8 cellular contexts compared by ENCODE assay signal in the genomic region with DNA sequence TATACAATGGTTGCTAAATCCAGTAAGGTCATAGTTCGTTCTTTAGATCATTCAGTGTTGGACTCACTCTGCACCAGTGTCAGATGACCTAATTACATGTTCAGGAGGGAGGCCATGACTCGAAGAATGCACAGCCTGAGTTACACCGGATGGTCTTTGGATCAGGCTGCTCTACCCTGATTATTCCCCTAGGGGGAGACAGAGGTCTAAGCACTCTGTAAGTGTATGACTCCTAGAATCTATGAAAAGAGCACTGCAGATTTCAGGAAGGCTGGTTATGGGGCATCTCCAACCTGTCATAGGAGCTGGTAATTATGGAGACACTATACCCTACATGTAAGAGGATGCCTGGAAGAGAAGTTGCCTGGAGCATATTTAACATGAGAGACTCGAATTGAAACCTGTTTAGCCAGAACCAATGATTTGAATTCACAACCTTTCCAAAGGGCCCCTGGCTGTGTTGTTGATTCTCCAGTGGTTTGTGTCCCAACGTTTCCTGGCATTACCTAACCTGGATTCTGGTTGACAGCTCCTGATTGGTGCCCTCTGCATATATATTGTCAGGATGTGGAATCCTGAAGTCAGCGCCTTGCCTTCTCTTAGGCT. TPM values are rescaled to one million over a fixed set of nuclear protein-coding genes. Genes with fewer than 3 reads are reported as not detected.
DNase-seq lines count a peak whose midpoint lies in the region; ATAC-seq, FAIRE-seq and TF ChIP-seq lines count a peak whose summit lies in the region.

A gene with protein sequence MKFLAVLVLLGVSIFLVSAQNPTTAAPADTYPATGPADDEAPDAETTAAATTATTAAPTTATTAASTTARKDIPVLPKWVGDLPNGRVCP (plus strand): TSS at position 584 of the 606 bp plus-strand sequence. CDS start 67 bp downstream, outside the sequence.

- H3K4me2 ChIP-seq in astrocyte (ENCODE audit: low read length), result no peak within 1 kb of the TSS

- H3K4me3 ChIP-seq in astrocyte (ENCODE audit: insufficient read depth, low read depth, low read length), result no peak within 1 kb of the TSS

- ATAC-seq in HG02938 (IDR thresholded peaks at IDR 0.05; ENCODE audit: unreplicated experiment) (peak; percentile 93), T-helper 17 cell (peak; percentile 100)

- no peak within 1 kb of the TSS for H3K27ac ChIP-seq in astrocyte (ENCODE audit: low read depth, low read length)

- H3K36me3 Mint-ChIP-seq in T-helper 17 cell (ENCODE audit: low read depth) (no peaks in the 10 kb centered on the region), astrocyte (ENCODE audit: low read depth, unreplicated experiment) (no peaks in the 10 kb centered on the region)

- H3K4me1 ChIP-seq in astrocyte (ENCODE audit: insufficient read depth, low read length), result no peaks in the 10 kb centered on the region

- no peaks in the 10 kb centered on the region for H3K27me3 ChIP-seq in astrocyte (ENCODE audit: insufficient read depth, low read length)

- DNase-seq in NK-92 treated with Interleukin-12 subunit alpha and Interleukin-12 subunit beta, amount 100 ng/mL, for 24 hours (lab: John Stamatoyannopoulos, UW), result peak; percentile 7
- DNase-seq in NK-92 (lab: John Stamatoyannopoulos, UW; ENCODE audit: unreplicated experiment) (no peak), NCI-H1694 (lab: John Stamatoyannopoulos, UW) (peak; percentile 65), T-helper 17 cell (peak; percentile 14 to 69 (median 25)), astrocyte (ENCODE audit: low read depth) (peak; percentile 26), islet precursor cell (peak; percentile 93)
- peak; percentile 60 to 61 for DNase-seq in stimulated activated CD4-positive, alpha-beta T cell treated with anti-CD3 and anti-CD28 coated beads, Interleukin-4, amount 100 ng/mL, for 48 hours (ENCODE audit: low read depth in 2 of 2)

- H4K20me1 ChIP-seq in astrocyte (ENCODE audit: insufficient read depth, low read length), result no peaks in the 10 kb centered on the region

- TF ChIP-seq CTCF in astrocyte (IDR thresholded peaks at IDR 0.05; ENCODE audit: insufficient read depth, low read depth, low read length), result peak; percentile 94

- H3K4me3 Mint-ChIP-seq in T-helper 17 cell (no peak within 1 kb of the TSS), astrocyte (ENCODE audit: unreplicated experiment) (no peak within 1 kb of the TSS)

- H3K79me2 ChIP-seq in astrocyte (ENCODE audit: insufficient read depth, low read length), result no peaks in the 10 kb centered on the region

- no peaks in the 10 kb centered on the region for H3K36me3 ChIP-seq in astrocyte (ENCODE audit: insufficient read depth, low read length)

- H3K27me3 Mint-ChIP-seq in T-helper 17 cell (peaks cover 10% of the 10 kb centered on the region), astrocyte (ENCODE audit: low read depth, unreplicated experiment) (no peaks in the 10 kb centered on the region)

- H3K4me1 Mint-ChIP-seq in T-helper 17 cell, result peaks cover 4% of the 10 kb centered on the region
- H3K4me1 Mint-ChIP-seq in astrocyte (ENCODE audit: low read depth, unreplicated experiment), result no peaks in the 10 kb centered on the region

- no peak within 1 kb of the TSS for H3K9ac ChIP-seq in astrocyte (ENCODE audit: low read length)

- peaks cover 7% of the 10 kb centered on the region for H3K9me3 Mint-ChIP-seq in astrocyte (ENCODE audit: unreplicated experiment)

- H3K27ac Mint-ChIP-seq in T-helper 17 cell, result no peak within 1 kb of the TSS
- H3K27ac Mint-ChIP-seq in astrocyte (ENCODE audit: unreplicated experiment), result no peak within 1 kb of the TSS

- H2AFZ ChIP-seq in astrocyte (ENCODE audit: low read depth, low read length), result no peak within 1 kb of the TSS

- FAIRE-seq in astrocyte (lab: Jason Lieb, UNC), result no peak

- H3K9me3 ChIP-seq in T-helper 17 cell (ENCODE audit: control insufficient read depth, low read length, poor library complexity, severe bottlenecking) (no peaks in the 10 kb centered on the region), astrocyte (ENCODE audit: insufficient read depth, low read depth, low read length) (no peaks in the 10 kb centered on the region)

RNA-seq across cellular contexts. Expression of the gene that starts here (rescaled TPM):
- not detected for total RNA-seq in T-helper 17 cell
- not detected in 2 replicates for total RNA-seq in astrocyte

Comparison
In these comparisons a context has a peak if more than half of its experiments do, and no peak if none do; other contexts are left out.
1. Peak in DNase-seq and ATAC-seq in T-helper 17 cell; RNA of the gene not detected or under 1 TPM.
2. Peak in DNase-seq in astrocyte; RNA of the gene not detected or under 1 TPM.